ENCODE assay signal across 15 cellular contexts in genomic region chr9:129253820-129254381, GRCh38.
DNase-seq lines count a peak whose midpoint lies in the region; ATAC-seq, FAIRE-seq and TF ChIP-seq lines count a peak whose summit lies in the region.
"Had no signal": no experiment of that assay in that cellular context is flagged by ENCODE, and none has a peak within 500 bp of the region (broad histone marks: within the 10 kb centered on the region; RNA-seq: fewer than 3 reads in every experiment).

No MANE protein-coding gene starts in this region.

- FAIRE-seq in pancreas (lab: Jason Lieb, UNC) = no peak
- FAIRE-seq: endothelial cell of umbilical vein, islet of Langerhans had no signal

- no peak for TF ChIP-seq POLR2A in heart left ventricle (IDR thresholded peaks at IDR 0.05)

- H3K36me3 ChIP-seq in heart left ventricle = no peaks in the 10 kb centered on the region
- no peaks in the 10 kb centered on the region for H3K36me3 ChIP-seq in pancreas
- H3K36me3 ChIP-seq: right lobe of liver, SJSA1 had no signal

- H3K9me3 ChIP-seq in heart left ventricle = no peaks in the 10 kb centered on the region
- H3K9me3 ChIP-seq in pancreas = no peaks in the 10 kb centered on the region
- H3K9me3 ChIP-seq: right lobe of liver, SJSA1 had no signal

- peaks cover 0 to 10% (median 0%) of the 10 kb centered on the region in 9 donors for H3K27me3 ChIP-seq in heart left ventricle
- peaks cover 0 to 4% (median 0%) of the 10 kb centered on the region in 4 donors for H3K27me3 ChIP-seq in pancreas

- CTCF ChIA-PET in HEK293T (lab: Yijun Ruan, JAX) = no interaction called here

- TF ChIP-seq CTCF in astrocyte of the spinal cord (IDR thresholded peaks at IDR 0.05; ENCODE audit: low read depth, low read length) (no peak), heart left ventricle (IDR thresholded peaks at IDR 0.05) (peak in 3 of 12 donors; percentile 15 to 23 (median 15)), pancreas (IDR thresholded peaks at IDR 0.05) (no peak)

- DNase-seq in G401 (ENCODE audit: low spot score) = peak; percentile 72
- peak; percentile 46 for DNase-seq in astrocyte of the spinal cord (ENCODE audit: low read depth, low spot score)
- DNase-seq in heart left ventricle = peak; percentile 82 to 88 (median 85)
- peak in 4 of 6 donors; percentile 42 to 68 (median 50) for DNase-seq in pancreas
- DNase-seq in medulla oblongata (ENCODE audit: extremely low spot score) = no peak
- DNase-seq in T-helper 9 cell = no peak
- no peak for DNase-seq in HEK293T (ENCODE audit: extremely low spot score)
- DNase-seq: activated CD4-positive, alpha-beta T cell treated with anti-CD3 and anti-CD28 coated beads for 1 hour; activated naive CD4-positive, alpha-beta T cell treated with Interleukin-2 at 50 U/mL for 16 hours; Karpas-422 had no signal

- in situ Hi-C loops in G401 (cut with HindIII; ENCODE audit: low sequenced_read_pairs) = no loop called here
- in situ Hi-C loops in astrocyte of the spinal cord (cut with HindIII; ENCODE audit: low sequenced_read_pairs) = no loop called here

- intact Hi-C loops in heart left ventricle (cut with DNase I) = loop anchor here in 5 of 10 donors (5.0 to 10.0 kb wide), 3 partner anchors 37 to 79 kb away; partner anchors contain the start of gene IER5L (in 4 of the 5)
- intact Hi-C loops in pancreas (cut with DNase I) = no loop called here

- POLR2A ChIA-PET in HEK293T (lab: Yijun Ruan, JAX) = no interaction called here

- 10 to 13% (median 11%) methylated on average over 10 to 23 of the region's 23 CpGs for WGBS in heart left ventricle, 4 donors
- WGBS in pancreas, 2 donors = 16 to 17% methylated on average over 23 of the region's 23 CpGs

- H3K4me1 ChIP-seq in heart left ventricle (peaks cover 4 to 40% (median 26%) of the 10 kb centered on the region in 12 donors), pancreas (peaks cover 0 to 5% (median 4%) of the 10 kb centered on the region in 3 donors)

- H3K27ac ChIP-seq in heart left ventricle (peak overlapping the region; percentile 55 to 96 (median 85)), pancreas (no peak overlapping the region)
- H3K27ac ChIP-seq: right lobe of liver, SJSA1 had no signal

- H3K4me3 ChIP-seq in astrocyte of the spinal cord (ENCODE audit: low read depth, low read length) (no peak overlapping the region), heart left ventricle (peak overlapping the region in 9 of 12 donors; percentile 7 to 27 (median 19)), pancreas (no peak overlapping the region)
- H3K4me3 ChIP-seq: right lobe of liver, SJSA1 had no signal

- ATAC-seq in heart left ventricle (peak; percentile 79 to 86 (median 81)), pancreas (peak; percentile 34 to 83 (median 48)), GM19463 (IDR thresholded peaks at IDR 0.05; ENCODE audit: unreplicated experiment) (no peak)

TF ChIP-seq in HEK293T, 16 proteins besides CTCF, POLR2A, EP300 and RAD21:
- TF ChIP-seq ARNT (IDR thresholded peaks at IDR 0.05) (no peak), L3MBTL2 (conservative IDR thresholded peaks at IDR 0.05) (no peak), SUZ12 (IDR thresholded peaks at IDR 0.05) (no peak), BHLHE40 (IDR thresholded peaks at IDR 0.05; ENCODE audit: borderline replicate concordance) (no peak), FOXA1 (IDR thresholded peaks at IDR 0.05) (no peak), LEF1 (IDR thresholded peaks at IDR 0.05; ENCODE audit: borderline replicate concordance) (no peak), ELF4 (IDR thresholded peaks at IDR 0.05) (no peak), HDGF (IDR thresholded peaks at IDR 0.05; ENCODE audit: borderline replicate concordance) (no peak), NFRKB (IDR thresholded peaks at IDR 0.05) (no peak), ZNF384 (IDR thresholded peaks at IDR 0.05) (no peak), SP1 (IDR thresholded peaks at IDR 0.05) (no peak), TARDBP (IDR thresholded peaks at IDR 0.05) (no peak), FOXK2 (IDR thresholded peaks at IDR 0.05) (no peak)
- TF ChIP-seq, protein P1, sequence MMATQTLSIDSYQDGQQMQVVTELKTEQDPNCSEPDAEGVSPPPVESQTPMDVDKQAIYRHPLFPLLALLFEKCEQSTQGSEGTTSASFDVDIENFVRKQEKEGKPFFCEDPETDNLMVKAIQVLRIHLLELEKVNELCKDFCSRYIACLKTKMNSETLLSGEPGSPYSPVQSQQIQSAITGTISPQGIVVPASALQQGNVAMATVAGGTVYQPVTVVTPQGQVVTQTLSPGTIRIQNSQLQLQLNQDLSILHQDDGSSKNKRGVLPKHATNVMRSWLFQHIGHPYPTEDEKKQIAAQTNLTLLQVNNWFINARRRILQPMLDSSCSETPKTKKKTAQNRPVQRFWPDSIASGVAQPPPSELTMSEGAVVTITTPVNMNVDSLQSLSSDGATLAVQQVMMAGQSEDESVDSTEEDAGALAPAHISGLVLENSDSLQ (IDR thresholded peaks at IDR 0.05) = no peak

Comparison
In these comparisons a context has a peak if more than half of its experiments do, and no peak if none do; other contexts are left out.
1. DNase-seq: peak in G401 (single experiment), astrocyte of the spinal cord (single experiment), heart left ventricle (5 of 5) and pancreas (4 of 6); none in medulla oblongata (single experiment), T-helper 9 cell (single experiment) and HEK293T (single experiment).
2. H3K4me3 ChIP-seq: peak in heart left ventricle (9 of 12); none in astrocyte of the spinal cord (single experiment) and pancreas (0 of 4).
3. H3K27ac ChIP-seq: peak in heart left ventricle (12 of 12); none in pancreas (0 of 4).